In the genomic region with DNA sequence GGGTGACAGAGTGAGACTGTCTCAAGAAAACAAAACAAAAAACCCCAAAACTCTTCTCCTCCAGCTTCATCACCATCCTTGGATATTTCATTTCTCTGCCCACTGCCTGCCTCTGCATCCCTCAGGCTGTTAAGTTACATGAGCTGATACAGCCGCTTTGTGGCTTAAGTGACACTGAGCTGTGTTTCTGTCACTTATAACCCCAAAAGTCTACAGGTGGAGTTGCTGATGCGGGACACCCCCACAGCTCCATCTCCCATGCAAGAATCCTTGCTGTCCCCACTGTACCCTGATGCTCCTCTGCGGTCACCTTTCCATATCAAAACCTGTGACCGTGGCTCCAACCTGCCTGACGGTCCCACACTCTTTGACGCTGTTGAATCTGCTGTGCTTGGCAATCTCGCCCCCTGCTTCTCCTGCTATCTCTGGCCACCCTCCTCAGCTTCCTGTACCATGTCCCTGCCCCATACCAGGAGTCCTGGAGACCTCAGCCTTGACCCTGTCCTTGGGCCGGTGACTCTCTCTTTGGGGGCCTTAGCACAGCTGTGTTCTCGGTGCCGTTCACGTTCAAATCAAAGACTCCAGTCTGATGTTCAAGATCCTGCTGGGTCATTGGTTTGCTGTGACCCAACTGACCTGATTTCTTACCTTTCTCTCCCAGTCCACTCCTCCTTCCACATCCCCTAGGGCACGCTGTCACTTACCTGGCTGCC, we compare ENCODE assay signal across 14 cellular contexts. TPM values are rescaled to one million over a fixed set of nuclear protein-coding genes. Genes with fewer than 3 reads are reported as not detected.
DNase-seq lines count a peak whose midpoint lies in the region; ATAC-seq and TF ChIP-seq lines count a peak whose summit lies in the region.
"Had no signal": no experiment of that assay in that cellular context is flagged by ENCODE, and none has a peak within 500 bp of the region (broad histone marks: within the 10 kb centered on the region; RNA-seq: fewer than 3 reads in every experiment).

No MANE protein-coding gene starts in this region.

- H3K27ac Mint-ChIP-seq in T-helper 1 cell treated with Interleukin-12 subunit alpha and Interleukin-12 subunit beta and Interleukin-4 antibody, amounts not matched to agents 30 μg/mL and 1 μg/mL, for 36 hours = peak overlapping the region; percentile 15
- H3K27ac Mint-ChIP-seq in T-helper 17 cell (peak overlapping the region; percentile 66), neural crest cell (ENCODE audit: unreplicated experiment) (peak overlapping the region; percentile 41)
- H3K27ac Mint-ChIP-seq: endodermal cell had no signal

- DNase-seq in T-helper 1 cell (no peak), T-helper 17 cell (no peak), neural crest cell (ENCODE audit: low read depth, low spot score) (no peak), putamen (ENCODE audit: low spot score) (no peak), middle frontal gyrus (ENCODE audit: extremely low spot score, low spot score) (no peak), left lobe of liver (ENCODE audit: low spot score) (no peak)
- DNase-seq: activated CD8-positive, alpha-beta memory T cell treated with anti-CD3 and anti-CD28 coated beads, Interleukin-2, amount 50 U/mL, for 4 hours; endodermal cell; NCI-H226; nephron progenitor cell; tibial artery had no signal

- peak; percentile 8 for ATAC-seq in GM21529 (IDR thresholded peaks at IDR 0.05; ENCODE audit: unreplicated experiment)
- ATAC-seq in T-helper 17 cell = no peak
- no peak for ATAC-seq in left lobe of liver
- ATAC-seq: gastroesophageal sphincter had no signal

- no peaks in the 10 kb centered on the region for H3K9me3 ChIP-seq in T-helper 17 cell (ENCODE audit: control insufficient read depth, low read length, poor library complexity, severe bottlenecking)

- no peak overlapping the region for H3K4me3 Mint-ChIP-seq in T-helper 1 cell treated with Interleukin-12 subunit alpha and Interleukin-12 subunit beta and Interleukin-4 antibody, amounts not matched to agents 30 μg/mL and 1 μg/mL, for 36 hours
- H3K4me3 Mint-ChIP-seq in T-helper 17 cell = no peak overlapping the region
- H3K4me3 Mint-ChIP-seq in neural crest cell = no peak overlapping the region
- H3K4me3 Mint-ChIP-seq: endodermal cell, nephron progenitor cell had no signal

- H3K4me1 Mint-ChIP-seq in T-helper 1 cell treated with Interleukin-12 subunit alpha and Interleukin-12 subunit beta and Interleukin-4 antibody, amounts not matched to agents 30 μg/mL and 1 μg/mL, for 36 hours (ENCODE audit: low read depth) = peaks cover 25% of the 10 kb centered on the region
- H3K4me1 Mint-ChIP-seq in T-helper 17 cell (peaks cover 21% of the 10 kb centered on the region), neural crest cell (no peaks in the 10 kb centered on the region)
- H3K4me1 Mint-ChIP-seq: endodermal cell had no signal

- H3K27me3 Mint-ChIP-seq in T-helper 1 cell treated with Interleukin-12 subunit alpha and Interleukin-12 subunit beta and Interleukin-4 antibody, amounts not matched to agents 30 μg/mL and 1 μg/mL, for 36 hours (ENCODE audit: low read depth) = peaks cover 3% of the 10 kb centered on the region
- H3K27me3 Mint-ChIP-seq in T-helper 17 cell (no peaks in the 10 kb centered on the region), neural crest cell (ENCODE audit: low read depth) (no peaks in the 10 kb centered on the region)

- H3K9me3 Mint-ChIP-seq in T-helper 1 cell treated with Interleukin-12 subunit alpha and Interleukin-12 subunit beta and Interleukin-4 antibody, amounts not matched to agents 30 μg/mL and 1 μg/mL, for 36 hours = peaks cover 29% of the 10 kb centered on the region
- peaks cover 8% of the 10 kb centered on the region for H3K9me3 Mint-ChIP-seq in neural crest cell
- H3K9me3 Mint-ChIP-seq: endodermal cell had no signal

- TF ChIP-seq CTCF in neural crest cell (conservative IDR thresholded peaks at IDR 0.05) = no peak

- H3K36me3 Mint-ChIP-seq in T-helper 1 cell treated with Interleukin-12 subunit alpha and Interleukin-12 subunit beta and Interleukin-4 antibody, amounts not matched to agents 30 μg/mL and 1 μg/mL, for 36 hours (ENCODE audit: low read depth) = peaks cover 25% of the 10 kb centered on the region
- H3K36me3 Mint-ChIP-seq in T-helper 17 cell (ENCODE audit: low read depth) (peaks cover 3% of the 10 kb centered on the region), neural crest cell (ENCODE audit: low read depth) (peaks cover 11% of the 10 kb centered on the region)

RNA-seq across cellular contexts. Expression of a gene that starts 20.3 kb away (rescaled TPM):
- 1 to 10 TPM; 4.6 to 8.8 TPM for total RNA-seq in T-helper 17 cell
- total RNA-seq in neural crest cell = 3.8 and 4.9 TPM in 2 replicates
- total RNA-seq in left lobe of liver = 1.5 TPM

RNA-seq across cellular contexts. Expression of a gene that starts 54.7 kb away (rescaled TPM):
- total RNA-seq in T-helper 17 cell (1 to 10 TPM; 5.0 to 8.5 TPM), neural crest cell (58.1 and 59.1 TPM in 2 replicates), left lobe of liver (14.8 TPM)

Comparison
In these comparisons a context has a peak if more than half of its experiments do, and no peak if none do; other contexts are left out.
1. H3K27ac Mint-ChIP-seq: peak in every context shown above with its lines; median percentile 66 in T-helper 17 cell; 41 in neural crest cell; 15 in T-helper 1 cell treated with Interleukin-12 subunit alpha and Interleukin-12 subunit beta and Interleukin-4 antibody, amounts not matched to agents 30 μg/mL and 1 μg/mL, for 36 hours.